8 cellular contexts compared by ENCODE assay signal in the genomic region with DNA sequence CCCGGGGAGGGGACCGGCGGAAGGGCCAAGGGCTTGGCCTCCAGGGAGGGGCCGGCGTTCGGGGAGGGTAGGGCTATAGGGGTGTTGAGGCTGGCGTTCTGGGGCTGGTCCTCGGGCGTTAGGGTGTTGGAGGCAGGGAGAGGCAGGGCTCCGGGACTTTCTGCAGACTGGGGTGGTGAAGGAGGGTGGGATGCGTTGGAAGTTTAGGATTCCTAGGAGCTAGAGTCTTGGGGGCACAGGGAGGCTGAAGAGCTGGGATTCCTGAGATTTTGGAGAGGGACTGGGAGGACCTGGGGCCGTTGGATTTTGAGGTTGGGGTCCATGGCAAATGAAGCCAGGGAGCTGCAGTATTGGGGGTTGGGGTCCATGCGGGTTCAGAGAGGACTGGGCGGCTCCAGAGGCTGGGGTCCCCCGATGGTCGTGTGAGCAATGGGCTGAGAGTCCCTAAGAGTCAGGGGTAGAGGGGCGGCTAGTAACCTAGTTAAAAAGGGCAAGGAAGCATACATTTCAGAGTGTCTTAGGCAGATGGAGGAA. TPM values are rescaled to one million over a fixed set of nuclear protein-coding genes. Genes with fewer than 3 reads are reported as not detected.
DNase-seq lines count a peak whose midpoint lies in the region; ATAC-seq and TF ChIP-seq lines count a peak whose summit lies in the region.

No MANE protein-coding gene starts in this region.

- H3K9me3 ChIP-seq in stomach: no peaks in the 10 kb centered on the region

- TF ChIP-seq POLR2A in stomach (IDR thresholded peaks at IDR 0.05): no peak

- H3K27me3 Mint-ChIP-seq in activated CD4-positive, alpha-beta memory T cell treated with anti-CD3 and anti-CD28 coated beads for 36 hours: no peaks in the 10 kb centered on the region

- no peak overlapping the region for H3K27ac ChIP-seq in ACC112 (ENCODE audit: low read depth, low read length)
- H3K27ac ChIP-seq in stomach: peak overlapping the region; percentile 73 to 91 (median 88)

- peaks cover 31% of the 10 kb centered on the region for H3K36me3 Mint-ChIP-seq in activated CD4-positive, alpha-beta memory T cell treated with anti-CD3 and anti-CD28 coated beads for 36 hours

- TF ChIP-seq EP300 in stomach (IDR thresholded peaks at IDR 0.05): no peak

- DNase-seq in HCEC 1CT (peak; percentile 6), stomach (no peak), NCI-H2227 (lab: John Stamatoyannopoulos, UW; ENCODE audit: unreplicated experiment) (no peak)
- no peak for DNase-seq in activated CD4-positive, alpha-beta memory T cell treated with anti-CD3 and anti-CD28 coated beads for 36 hours

- H2AFZ ChIP-seq in ACC112 (ENCODE audit: low read length, unreplicated experiment): peak overlapping the region; percentile 58

- intact Hi-C loops in activated CD4-positive, alpha-beta memory T cell treated with anti-CD3 and anti-CD28 coated beads for 36 hours (cut with micrococcal nuclease): loop anchor here (5.0 kb wide), 1 partner anchor 89 kb away; the partner anchor contains the start of gene SH2B1
- intact Hi-C loops in stomach (cut with DNase I; ENCODE audit: low total_unique reads): no loop called here

- peaks cover 23% of the 10 kb centered on the region for H3K4me1 Mint-ChIP-seq in activated CD4-positive, alpha-beta memory T cell treated with anti-CD3 and anti-CD28 coated beads for 36 hours (ENCODE audit: low read depth)

- CTCF ChIA-PET in activated CD4-positive, alpha-beta memory T cell treated with anti-CD3 and anti-CD28 coated beads for 36 hours (lab: Charles Lee): interaction anchor here (1.4 to 1.5 kb wide), 2 partner anchors 23 to 25 kb away, joined by 3 read pairs; no protein-coding TSS in a partner anchor

- POLR2A ChIA-PET in activated CD4-positive, alpha-beta memory T cell treated with anti-CD3 and anti-CD28 coated beads for 36 hours (lab: Charles Lee): no interaction called here

- no peak for TF ChIP-seq CTCF in stomach (IDR thresholded peaks at IDR 0.05)

- 0 out of 2 replicates have a peak, but pooled peaks cover 4% of the 10 kb centered on the region for H3K36me3 ChIP-seq in ACC112 (ENCODE audit: insufficient read depth, low read length)
- H3K36me3 ChIP-seq in stomach: peaks cover 31 to 39% (median 38%) of the 10 kb centered on the region in 4 donors

- peaks cover 27% of the 10 kb centered on the region for H3K79me2 ChIP-seq in ACC112 (ENCODE audit: control insufficient read depth, insufficient read depth, low read length, unreplicated experiment)

- H3K4me1 ChIP-seq in ACC112 (ENCODE audit: control insufficient read depth, insufficient read depth, low read length, unreplicated experiment): peaks cover 14% of the 10 kb centered on the region
- H3K4me1 ChIP-seq in stomach: peaks cover 10 to 35% (median 26%) of the 10 kb centered on the region in 4 donors

- no peaks in the 10 kb centered on the region for H3K9me3 Mint-ChIP-seq in activated CD4-positive, alpha-beta memory T cell treated with anti-CD3 and anti-CD28 coated beads for 36 hours

- H3K4me3 ChIP-seq in ACC112 (ENCODE audit: low read depth, low read length) (peak overlapping the region; percentile 77), iPS-11a (ENCODE audit: low read depth, low read length) (peak overlapping the region; percentile 80), stomach (peak overlapping the region; percentile 72 to 98 (median 94))

- ATAC-seq in GM21360 (IDR thresholded peaks at IDR 0.05; ENCODE audit: unreplicated experiment) (no peak), GM19035 (IDR thresholded peaks at IDR 0.05; ENCODE audit: unreplicated experiment) (no peak)

- peak overlapping the region; percentile 91 for H3K27ac Mint-ChIP-seq in activated CD4-positive, alpha-beta memory T cell treated with anti-CD3 and anti-CD28 coated beads for 36 hours

- H3K27me3 ChIP-seq in ACC112 (ENCODE audit: insufficient read depth, low read length) (no peaks in the 10 kb centered on the region), stomach (no peaks in the 10 kb centered on the region)

- peak overlapping the region; percentile 95 for H3K4me3 Mint-ChIP-seq in activated CD4-positive, alpha-beta memory T cell treated with anti-CD3 and anti-CD28 coated beads for 36 hours

- WGBS in stomach, 5 donors: 1 to 2% (median 1%) methylated on average over 17 of the region's 17 CpGs

RNA-seq across cellular contexts. Expression of gene NFATC2IP, which starts 0.7 kb away (rescaled TPM):
- total RNA-seq in activated CD4-positive, alpha-beta memory T cell treated with anti-CD3 and anti-CD28 coated beads for 36 hours: 10 to 100 TPM; 57.7 to 64.6 TPM
- 100 to 1,000 TPM in 2 of 5 donors, 10 to 100 TPM in 3; 22.8 to 265 (median 68.0) TPM for total RNA-seq in stomach
- polyA plus RNA-seq in stomach: 10 to 100 TPM; 10.4 to 18.0 (median 13.1) TPM

RNA-seq across cellular contexts. Expression of gene CD19, which starts 19.7 kb away (rescaled TPM):
- under 1 TPM in 1 of 2 experiments, not detected in 1; 0.29 TPM for total RNA-seq in activated CD4-positive, alpha-beta memory T cell treated with anti-CD3 and anti-CD28 coated beads for 36 hours
- under 1 TPM in 2 of 5 donors, not detected in 3; 0.29 to 0.92 TPM for total RNA-seq in stomach
- 1 to 10 TPM in 1 of 3 donors, under 1 TPM in 2; 0.31 to 3.8 (median 0.56) TPM for polyA plus RNA-seq in stomach

RNA-seq across cellular contexts. Expression of gene SPNS1, which starts 23.1 kb away (rescaled TPM):
- 10 to 100 TPM; 11.3 to 12.0 TPM for total RNA-seq in activated CD4-positive, alpha-beta memory T cell treated with anti-CD3 and anti-CD28 coated beads for 36 hours
- total RNA-seq in stomach: 10 to 100 TPM in 4 of 5 donors, 1 to 10 TPM in 1; 6.1 to 24.2 (median 15.6) TPM
- 10 to 100 TPM; 26.7 to 48.3 (median 31.6) TPM for polyA plus RNA-seq in stomach

RNA-seq across cellular contexts. Expression of gene RABEP2, which starts 26.4 kb away (rescaled TPM):
- total RNA-seq in activated CD4-positive, alpha-beta memory T cell treated with anti-CD3 and anti-CD28 coated beads for 36 hours: 10 to 100 TPM; 11.3 to 12.0 TPM
- total RNA-seq in stomach: 100 to 1,000 TPM in 2 of 5 donors, 10 to 100 TPM in 3; 25.7 to 350 (median 84.0) TPM
- polyA plus RNA-seq in stomach: 10 to 100 TPM; 20.3 to 34.6 (median 32.7) TPM

RNA-seq across cellular contexts. Expression of gene LAT, which starts 33.4 kb away (rescaled TPM):
- 100 to 1,000 TPM; 250 to 276 TPM for total RNA-seq in activated CD4-positive, alpha-beta memory T cell treated with anti-CD3 and anti-CD28 coated beads for 36 hours
- 10 to 100 TPM in 1 of 5 donors, 1 to 10 TPM in 3, not detected in 1; 1.3 to 26.8 (median 4.8) TPM for total RNA-seq in stomach
- polyA plus RNA-seq in stomach: 10 to 100 TPM in 1 of 3 donors, 1 to 10 TPM in 2; 7.3 to 15.5 (median 8.4) TPM
